Comparison of ENCODE assay signal across 9 cellular contexts in genomic region chr1:50271968-50272578, GRCh38.
DNase-seq lines count a peak whose midpoint lies in the region; ATAC-seq, FAIRE-seq and TF ChIP-seq lines count a peak whose summit lies in the region.
"Had no signal": no experiment of that assay in that cellular context is flagged by ENCODE, and none has a peak within 500 bp of the region (broad histone marks: within the 10 kb centered on the region; RNA-seq: fewer than 3 reads in every experiment).

No MANE protein-coding gene starts in this region.

- no peaks in the 10 kb centered on the region for H3K79me2 ChIP-seq in SK-N-SH (ENCODE audit: insufficient read depth)

- no peaks in the 10 kb centered on the region for H3K4me1 Mint-ChIP-seq in T-cell

- no peaks in the 10 kb centered on the region for H3F3A ChIP-seq in SK-N-SH (replicated peaks; ENCODE audit: insufficient read depth)

- no peak overlapping the region for H3K4me3 Mint-ChIP-seq in T-cell
- H3K4me3 Mint-ChIP-seq: stimulated activated naive CD8-positive, alpha-beta T cell treated with anti-CD3 and anti-CD28 coated beads, Interleukin-15, Interleukin-2, amounts not matched to agents 100 ng/mL and 50 ng/mL, for 24 hours had no signal

- POLR2A ChIA-PET in SK-N-SH (lab: Yijun Ruan, JAX) = interaction anchor here (0.6 to 3.7 kb wide), 14 partner anchors 20 to 1353 kb away, joined by 3 to 87 read pairs (median 6); partner anchors contain the start of gene ELAVL4
- POLR2A ChIA-PET in T-cell (lab: Charles Lee) = no interaction called here

- DNase-seq in CD1c-positive myeloid dendritic cell (ENCODE audit: extremely low spot score) = peak; percentile 30
- peak; percentile 48 for DNase-seq in HuH-7.5 (ENCODE audit: low spot score)
- peak; percentile 65 for DNase-seq in SK-N-SH
- DNase-seq in glomerular visceral epithelial cell (ENCODE audit: extremely low spot score) = peak; percentile 19
- peak; percentile 32 for DNase-seq in small intestine
- no peak for DNase-seq in T-cell
- no peak for DNase-seq in central memory CD4-positive, alpha-beta T cell

- peak; percentile 73 for TF ChIP-seq CTCF in SK-N-SH (IDR thresholded peaks at IDR 0.05)

- WGBS in SK-N-SH (ENCODE audit: low lambda C conversion rate) = 15% methylated on average over 2 of the region's 2 CpGs
- WGBS in small intestine, 3 donors = 50 to 62% (median 55%) methylated on average over 2 of the region's 2 CpGs

- no peaks in the 10 kb centered on the region for H3K9me2 ChIP-seq in SK-N-SH

- TF ChIP-seq RAD21 in SK-N-SH (IDR thresholded peaks at IDR 0.05; ENCODE audit: low read length) = peak; percentile 82

- H3K9me3 Mint-ChIP-seq in T-cell = no peaks in the 10 kb centered on the region
- H3K9me3 Mint-ChIP-seq: stimulated activated naive CD8-positive, alpha-beta T cell treated with anti-CD3 and anti-CD28 coated beads, Interleukin-15, Interleukin-2, amounts not matched to agents 100 ng/mL and 50 ng/mL, for 24 hours had no signal

- H3K27me3 ChIP-seq in SK-N-SH (ENCODE audit: insufficient read depth) (no peaks in the 10 kb centered on the region), small intestine (ENCODE audit: control insufficient read depth in 2 of 2, insufficient read depth in 2 of 2, low read length in 2 of 2) (no peaks in the 10 kb centered on the region)

- no peak overlapping the region for H3K27ac Mint-ChIP-seq in T-cell
- H3K27ac Mint-ChIP-seq: stimulated activated naive CD8-positive, alpha-beta T cell treated with anti-CD3 and anti-CD28 coated beads, Interleukin-15, Interleukin-2, amounts not matched to agents 100 ng/mL and 50 ng/mL, for 24 hours had no signal

- H3K9me3 ChIP-seq in SK-N-SH (no peaks in the 10 kb centered on the region), small intestine (ENCODE audit: control insufficient read depth, low read depth) (no peaks in the 10 kb centered on the region)

- no peak overlapping the region for H2AFZ ChIP-seq in SK-N-SH (ENCODE audit: low read depth)

- TF ChIP-seq EP300 in SK-N-SH (IDR thresholded peaks at IDR 0.05; ENCODE audit: borderline replicate concordance in 1 of 2, low read depth in 1 of 2, low read length in 1 of 2) = no peak

- H3K27ac ChIP-seq in SK-N-SH (ENCODE audit: low read depth in 2 of 2, low read length in 1 of 2) (peak overlapping the region in 1 of 2 experiments; percentile 100; a peak in 3 of 4 replicates), small intestine (ENCODE audit: low read depth in 1 of 2, low read length in 1 of 2) (no peak overlapping the region)

- H3K4me3 ChIP-seq in SK-N-SH (ENCODE audit: low read depth in 2 of 2, low read length in 1 of 2) (no peak overlapping the region; a peak in 1 of 4 replicates), small intestine (ENCODE audit: low read depth in 1 of 2, low read length in 2 of 2) (no peak overlapping the region)

- FAIRE-seq in small intestine (lab: Jason Lieb, UNC) = no peak

- H3K4me1 ChIP-seq in SK-N-SH (ENCODE audit: control insufficient read depth in 1 of 2, insufficient read depth in 2 of 2, low read depth in 1 of 2, low read length in 1 of 2) (peaks cover 0 to 64% of the 10 kb centered on the region in 2 experiments; a peak in 2 of 4 replicates), small intestine (ENCODE audit: control insufficient read depth in 2 of 2, insufficient read depth in 1 of 2, low read depth in 1 of 2, low read length in 1 of 2) (no peaks in the 10 kb centered on the region)

- no peak overlapping the region for H3K4me2 ChIP-seq in SK-N-SH

- CTCF ChIA-PET in SK-N-SH (lab: Yijun Ruan, JAX) = interaction anchor here (0.6 to 5.7 kb wide), 70 partner anchors 9 to 1699 kb away, joined by 3 to 117 read pairs (median 5); partner anchors contain the start of genes AGBL4 and ELAVL4
- CTCF ChIA-PET in T-cell (lab: Charles Lee) = no interaction called here

- ATAC-seq in GM18861 (IDR thresholded peaks at IDR 0.05; ENCODE audit: unreplicated experiment) = peak; percentile 45
- ATAC-seq in T-cell (replicated peaks in 1 of 4) = no peak

- H3K9ac ChIP-seq in SK-N-SH = no peak overlapping the region

- no peaks in the 10 kb centered on the region for H3K36me3 Mint-ChIP-seq in T-cell

- peaks cover 9 to 25% of the 10 kb centered on the region in 2 donors for H3K27me3 Mint-ChIP-seq in T-cell

- no peaks in the 10 kb centered on the region for H3K36me3 ChIP-seq in SK-N-SH (replicated peaks in 1 of 2; ENCODE audit: control insufficient read depth in 1 of 2, insufficient read depth in 2 of 2, low read length in 1 of 2)
- H3K36me3 ChIP-seq in small intestine (ENCODE audit: control insufficient read depth in 2 of 2, insufficient read depth in 2 of 2, low read length in 2 of 2) = no peaks in the 10 kb centered on the region

- H4K20me1 ChIP-seq in SK-N-SH (ENCODE audit: insufficient read depth) = no peaks in the 10 kb centered on the region

TF ChIP-seq in SK-N-SH, 30 proteins besides CTCF, POLR2A, EP300 and RAD21:
- TF ChIP-seq IRF3 (IDR thresholded peaks at IDR 0.05; ENCODE audit: low read depth, low read length) (no peak), FOXM1 (IDR thresholded peaks at IDR 0.05; ENCODE audit: low read depth) (no peak), REST (IDR thresholded peaks at IDR 0.05; ENCODE audit: low read depth, low read length) (no peak), MEF2A (IDR thresholded peaks at IDR 0.05; ENCODE audit: borderline replicate concordance, low read depth) (no peak), CHD2 (IDR thresholded peaks at IDR 0.05; ENCODE audit: low read length, partially characterized antibody) (peak; percentile 27), RCOR1 (IDR thresholded peaks at IDR 0.05; ENCODE audit: low read length) (0 out of 2 replicates have a peak, but pooled peaks have one; percentile 33), TCF12 (IDR thresholded peaks at IDR 0.05) (no peak), SMC3 (IDR thresholded peaks at IDR 0.05; ENCODE audit: low read depth, low read length) (peak; percentile 61; the same call in 1 of the 2 replicates), ELF1 (IDR thresholded peaks at IDR 0.05) (no peak)

Comparison
In these comparisons a context has a peak if more than half of its experiments do, and no peak if none do; other contexts are left out.
1. DNase-seq: peak in CD1c-positive myeloid dendritic cell (single experiment), HuH-7.5 (single experiment), SK-N-SH (single experiment), glomerular visceral epithelial cell (single experiment) and small intestine (single experiment); none in T-cell (0 of 34) and central memory CD4-positive, alpha-beta T cell (single experiment).